Comparison of ENCODE assay signal across 28 cellular contexts in genomic region chr4:88860594-88860993, GRCh38.
DNase-seq lines count a peak whose midpoint lies in the region; ATAC-seq and TF ChIP-seq lines count a peak whose summit lies in the region.
"Had no signal": no experiment of that assay in that cellular context is flagged by ENCODE, and none has a peak within 500 bp of the region (broad histone marks: within the 10 kb centered on the region; RNA-seq: fewer than 3 reads in every experiment).

No MANE protein-coding gene starts in this region.

- no peak for DNase-seq in CD14-positive monocyte (ENCODE audit: low spot score)
- peak; percentile 56 for DNase-seq in astrocyte of the hippocampus (ENCODE audit: low read depth, low spot score)
- no peak for DNase-seq in sigmoid colon
- DNase-seq in T-cell, result no peak
- DNase-seq in NCI-H510A treated with DMSO at 0.1 percent for 48 hours (lab: John Stamatoyannopoulos, UW), result no peak
- DNase-seq in ovary, result no peak
- no peak for DNase-seq in NCI-H748 (lab: John Stamatoyannopoulos, UW; ENCODE audit: unreplicated experiment)
- DNase-seq: 8988T; ACHN; BE2C; CD4-positive, CD25-positive, alpha-beta regulatory T cell; DMS153; DND-41; GM23248; NCI-H1048; NCI-H1417 treated with DMSO at 0.1 percent for 48 hours; NCI-H1694 treated with DMSO at 0.1 percent for 48 hours; NCI-H2081 treated with DMSO at 0.1 percent for 48 hours; NCI-H2171; NCI-H226; NCI-H510A; NCI-H774; SIG-M5; SK-N-SH had no signal

- POLR2A ChIA-PET in T-cell (lab: Charles Lee), result no interaction called here

- H3K27ac ChIP-seq in gastroesophageal sphincter, result peak overlapping the region; percentile 12 to 41 (median 18)
- H3K27ac ChIP-seq in sigmoid colon, result peak overlapping the region in 3 of 4 donors; percentile 28 to 54 (median 40)
- H3K27ac ChIP-seq in ovary, result no peak overlapping the region
- H3K27ac ChIP-seq: GM23248, KMS-11 had no signal

- H3K36me3 ChIP-seq in gastroesophageal sphincter, result no peaks in the 10 kb centered on the region
- H3K36me3 ChIP-seq in sigmoid colon, result no peaks in the 10 kb centered on the region
- no peaks in the 10 kb centered on the region for H3K36me3 ChIP-seq in ovary
- H3K36me3 ChIP-seq: BE2C, HAP-1 had no signal

- no peak for TF ChIP-seq POLR2A in gastroesophageal sphincter (IDR thresholded peaks at IDR 0.05)
- no peak for TF ChIP-seq POLR2A in sigmoid colon (IDR thresholded peaks at IDR 0.05)
- no peak for TF ChIP-seq POLR2A in ovary (IDR thresholded peaks at IDR 0.05)

- H3K4me1 Mint-ChIP-seq in CD14-positive monocyte (peaks cover 43% of the 10 kb centered on the region), T-cell (peaks cover 0 to 9% (median 0%) of the 10 kb centered on the region in 3 donors)

- TF ChIP-seq CTCF in CD14-positive monocyte (IDR thresholded peaks at IDR 0.05), result no peak
- no peak for TF ChIP-seq CTCF in gastroesophageal sphincter (IDR thresholded peaks at IDR 0.05)
- no peak for TF ChIP-seq CTCF in sigmoid colon (IDR thresholded peaks at IDR 0.05)
- TF ChIP-seq CTCF in ovary (IDR thresholded peaks at IDR 0.05), result no peak

- H3K27me3 ChIP-seq in gastroesophageal sphincter, result no peaks in the 10 kb centered on the region
- no peaks in the 10 kb centered on the region for H3K27me3 ChIP-seq in sigmoid colon
- no peaks in the 10 kb centered on the region for H3K27me3 ChIP-seq in ovary
- H3K27me3 ChIP-seq: BE2C had no signal

- H3K4me3 Mint-ChIP-seq in CD14-positive monocyte, result no peak overlapping the region
- H3K4me3 Mint-ChIP-seq in T-cell, result no peak overlapping the region
- H3K4me3 Mint-ChIP-seq: CD4-positive, CD25-positive, alpha-beta regulatory T cell; IgD-negative memory B cell had no signal

- H3K4me1 ChIP-seq in gastroesophageal sphincter, result peaks cover 6 to 34% (median 10%) of the 10 kb centered on the region in 3 donors
- H3K4me1 ChIP-seq in sigmoid colon, result peaks cover 0 to 24% (median 19%) of the 10 kb centered on the region in 4 donors
- peaks cover 2% of the 10 kb centered on the region for H3K4me1 ChIP-seq in ovary (ENCODE audit: insufficient read depth)
- H3K4me1 ChIP-seq: BE2C had no signal

- CTCF ChIA-PET in T-cell (lab: Charles Lee), result interaction anchor here in 1 of 2 donors (0.7 kb wide), 1 partner anchor 16 kb away, joined by 4 read pairs; no protein-coding TSS in a partner anchor

- intact Hi-C loops in CD14-positive monocyte (cut with micrococcal nuclease) (loop anchor here in 1 of 2 donors (5.0 kb wide), 1 partner anchor 38 kb away; no protein-coding TSS in a partner anchor), sigmoid colon (cut with DNase I) (no loop called here), ovary (cut with DNase I) (no loop called here)

- 0 to 33% methylated on average over 1 of the region's 1 CpG for WGBS in gastroesophageal sphincter (ENCODE audit: low coverage in 1 of 2), 2 donors
- 85 to 94% methylated on average over 1 of the region's 1 CpG for WGBS in sigmoid colon, 2 donors
- WGBS in ovary, 3 donors, result 39 to 61% (median 47%) methylated on average over 1 of the region's 1 CpG

- peaks cover 0 to 1% (median 0%) of the 10 kb centered on the region in 3 donors for H3K27me3 Mint-ChIP-seq in CD14-positive monocyte (ENCODE audit: low read depth in 3 of 3)
- H3K27me3 Mint-ChIP-seq in T-cell, result peaks cover 0 to 3% of the 10 kb centered on the region in 2 donors
- H3K27me3 Mint-ChIP-seq: CD4-positive, CD25-positive, alpha-beta regulatory T cell had no signal

- H3K27ac Mint-ChIP-seq in CD14-positive monocyte (peak overlapping the region in 6 of 7 donors; percentile 33 to 98 (median 65)), T-cell (no peak overlapping the region)
- H3K27ac Mint-ChIP-seq: CD4-positive, CD25-positive, alpha-beta regulatory T cell; IgD-negative memory B cell had no signal

- TF ChIP-seq EP300 in gastroesophageal sphincter (IDR thresholded peaks at IDR 0.05), result no peak
- no peak for TF ChIP-seq EP300 in sigmoid colon (IDR thresholded peaks at IDR 0.05)
- TF ChIP-seq EP300 in ovary (IDR thresholded peaks at IDR 0.05), result no peak

- H3K4me3 ChIP-seq in gastroesophageal sphincter (no peak overlapping the region), sigmoid colon (no peak overlapping the region), ovary (no peak overlapping the region)
- H3K4me3 ChIP-seq: GM23248, HAP-1 had no signal

- H3K9me3 ChIP-seq in gastroesophageal sphincter, result no peaks in the 10 kb centered on the region
- no peaks in the 10 kb centered on the region for H3K9me3 ChIP-seq in sigmoid colon
- H3K9me3 ChIP-seq in ovary, result no peaks in the 10 kb centered on the region
- H3K9me3 ChIP-seq: BE2C, HAP-1, SK-N-SH had no signal

- H3K9me3 Mint-ChIP-seq in CD14-positive monocyte (no peaks in the 10 kb centered on the region), T-cell (no peaks in the 10 kb centered on the region)
- H3K9me3 Mint-ChIP-seq: CD4-positive, CD25-positive, alpha-beta regulatory T cell; IgD-negative memory B cell had no signal

- ATAC-seq in gastroesophageal sphincter (no peak), T-cell (replicated peaks in 1 of 4) (no peak)

- H3K36me3 Mint-ChIP-seq in CD14-positive monocyte (no peaks in the 10 kb centered on the region), T-cell (no peaks in the 10 kb centered on the region)
- H3K36me3 Mint-ChIP-seq: CD4-positive, CD25-positive, alpha-beta regulatory T cell; IgD-negative memory B cell had no signal

Comparison
In these comparisons a context has a peak if more than half of its experiments do, and no peak if none do; other contexts are left out.
1. H3K27ac Mint-ChIP-seq: peak in CD14-positive monocyte (6 of 7); none in T-cell (0 of 2).
2. H3K27ac ChIP-seq: peak in gastroesophageal sphincter (4 of 4) and sigmoid colon (3 of 4); none in ovary (0 of 2).